ENCODE assay signal across 2 cellular contexts in genomic region chr9:120569556-120569955, GRCh38.
TF ChIP-seq lines count a peak whose summit lies in the region.

No MANE protein-coding gene starts in this region.

TF ChIP-seq in GM23338, 12 proteins besides CTCF, POLR2A, EP300 and RAD21 (continued from another document):
- TF ChIP-seq ZNF462 (CRISPR knock-in tag; IDR thresholded peaks at IDR 0.05) (no peak), CREB1 (CRISPR knock-in tag; IDR thresholded peaks at IDR 0.05; ENCODE audit: low read depth) (no peak), ZNF114 (CRISPR knock-in tag; IDR thresholded peaks at IDR 0.05) (no peak)

TF ChIP-seq in SK-N-SH, 30 proteins besides CTCF, POLR2A, EP300 and RAD21 (continued from another document):
- TF ChIP-seq TAF1 (IDR thresholded peaks at IDR 0.05; ENCODE audit: borderline replicate concordance, low read depth, low read length) (no peak), RFX5 (IDR thresholded peaks at IDR 0.05; ENCODE audit: low read length) (no peak), CHD2 (IDR thresholded peaks at IDR 0.05; ENCODE audit: low read length, partially characterized antibody) (no peak), ZBTB33 (IDR thresholded peaks at IDR 0.05; ENCODE audit: borderline replicate concordance, low read depth) (no peak), TEAD4 (IDR thresholded peaks at IDR 0.05; ENCODE audit: borderline replicate concordance, insufficient read depth) (no peak), NRF1 (IDR thresholded peaks at IDR 0.05; ENCODE audit: low read depth, low read length) (no peak), MAX (IDR thresholded peaks at IDR 0.05; ENCODE audit: low read depth) (no peak), USF2 (IDR thresholded peaks at IDR 0.05; ENCODE audit: borderline replicate concordance, low read depth, low read length) (no peak), NFIC (IDR thresholded peaks at IDR 0.05; ENCODE audit: borderline replicate concordance) (no peak), JUND (IDR thresholded peaks at IDR 0.05) (no peak)
- TF ChIP-seq, protein P1, sequence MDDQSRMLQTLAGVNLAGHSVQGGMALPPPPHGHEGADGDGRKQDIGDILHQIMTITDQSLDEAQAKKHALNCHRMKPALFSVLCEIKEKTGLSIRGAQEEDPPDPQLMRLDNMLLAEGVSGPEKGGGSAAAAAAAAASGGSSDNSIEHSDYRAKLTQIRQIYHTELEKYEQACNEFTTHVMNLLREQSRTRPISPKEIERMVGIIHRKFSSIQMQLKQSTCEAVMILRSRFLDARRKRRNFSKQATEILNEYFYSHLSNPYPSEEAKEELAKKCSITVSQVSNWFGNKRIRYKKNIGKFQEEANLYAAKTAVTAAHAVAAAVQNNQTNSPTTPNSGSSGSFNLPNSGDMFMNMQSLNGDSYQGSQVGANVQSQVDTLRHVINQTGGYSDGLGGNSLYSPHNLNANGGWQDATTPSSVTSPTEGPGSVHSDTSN (IDR thresholded peaks at IDR 0.05): no peak
- TF ChIP-seq, protein P2, sequence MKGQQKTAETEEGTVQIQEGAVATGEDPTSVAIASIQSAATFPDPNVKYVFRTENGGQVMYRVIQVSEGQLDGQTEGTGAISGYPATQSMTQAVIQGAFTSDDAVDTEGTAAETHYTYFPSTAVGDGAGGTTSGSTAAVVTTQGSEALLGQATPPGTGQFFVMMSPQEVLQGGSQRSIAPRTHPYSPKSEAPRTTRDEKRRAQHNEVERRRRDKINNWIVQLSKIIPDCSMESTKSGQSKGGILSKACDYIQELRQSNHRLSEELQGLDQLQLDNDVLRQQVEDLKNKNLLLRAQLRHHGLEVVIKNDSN (IDR thresholded peaks at IDR 0.05; ENCODE audit: borderline replicate concordance, low read depth): no peak
TF ChIP-seq in SK-N-SH: peak in this region for 0.
